1 cellular context compared by ENCODE assay signal in genomic region chr6:40996591-40997247, GRCh38.
TF ChIP-seq lines count a peak whose summit lies in the region.

No MANE protein-coding gene starts in this region.

TF ChIP-seq in WTC11, 78 proteins besides CTCF, POLR2A, EP300 and RAD21 (continued from another document):
- TF ChIP-seq AR (CRISPR knock-in tag; IDR thresholded peaks at IDR 0.05), result 0 out of 2 replicates have a peak, but pooled peaks have one; percentile 18
- TF ChIP-seq SMAD4 (CRISPR knock-in tag; IDR thresholded peaks at IDR 0.05), result no peak
- TF ChIP-seq ELF4 (CRISPR knock-in tag; IDR thresholded peaks at IDR 0.05; ENCODE audit: low read depth), result no peak
- peak; percentile 44; the same call in 1 of the 2 replicates for TF ChIP-seq MAX (CRISPR knock-in tag; IDR thresholded peaks at IDR 0.05)
TF ChIP-seq in WTC11: peak in this region for 4.
